8 cellular contexts compared by ENCODE assay signal in the genomic region with DNA sequence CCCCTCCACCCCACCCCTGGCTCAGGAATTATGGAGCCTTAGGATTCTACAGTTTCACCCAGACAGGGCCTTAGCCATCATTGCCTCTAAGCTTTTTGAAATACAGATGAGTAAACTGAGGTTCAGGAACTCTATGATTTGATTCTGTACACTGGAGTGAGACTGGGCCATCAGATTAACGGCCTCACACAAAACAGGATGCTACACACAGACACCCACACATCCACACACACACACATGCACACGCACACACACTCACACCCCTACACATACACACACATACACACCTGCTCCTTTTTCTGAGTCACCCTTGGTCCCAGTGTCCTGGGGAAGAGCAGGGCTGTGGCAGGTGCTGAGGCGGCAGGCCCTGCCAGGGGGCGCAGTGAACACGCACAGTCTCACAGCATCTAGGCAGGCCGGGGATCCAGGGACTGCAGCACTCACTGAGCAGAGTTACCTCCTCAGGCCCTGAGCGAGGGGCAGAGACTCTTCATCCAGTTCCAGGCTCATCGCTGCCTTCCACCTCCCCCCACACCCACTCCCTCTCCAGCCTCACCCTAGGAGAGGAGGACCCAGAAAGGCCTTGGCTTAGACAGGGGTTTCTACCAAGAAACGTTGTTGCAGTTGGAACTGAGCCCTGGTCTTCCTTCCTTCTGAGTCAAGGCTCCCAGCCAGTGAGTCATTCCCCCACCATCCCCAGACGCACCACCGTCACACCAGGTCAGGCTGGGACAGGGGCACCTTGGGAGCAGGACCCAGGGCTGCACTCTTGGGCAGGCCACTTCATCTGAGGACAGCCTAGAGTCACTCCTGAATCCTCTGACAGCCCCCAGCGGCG.
A peak's percentile ranks its signal among the peaks of the same experiment; 100 is the strongest.
DNase-seq lines count a peak whose midpoint lies in the region; ATAC-seq and TF ChIP-seq lines count a peak whose summit lies in the region.

No MANE protein-coding gene starts in this region.

- H3K4me2 ChIP-seq in OCI-LY7 (ENCODE audit: low read length): no peak overlapping the region

- CTCF ChIA-PET in OCI-LY7 (lab: Charles Lee; ENCODE audit: unreplicated experiment): interaction anchor here (0.6 kb wide), 1 partner anchor 35 kb away, joined by 3 read pairs; no protein-coding TSS in a partner anchor

- H3K27ac ChIP-seq in brain microvascular endothelial cell: peak overlapping the region; percentile 99
- H3K27ac ChIP-seq in layer of hippocampus (ENCODE audit: low read depth, low read length): peak overlapping the region; percentile 57
- no peak overlapping the region for H3K27ac ChIP-seq in upper lobe of right lung
- H3K27ac ChIP-seq in OCI-LY7 (ENCODE audit: low read depth, low read length, poor library complexity, severe bottlenecking): no peak overlapping the region

- intact Hi-C loops in upper lobe of right lung (cut with DNase I) (no loop called here), OCI-LY7 (cut with micrococcal nuclease; ENCODE audit: unreplicated experiment) (loop anchor here (5.0 kb wide), 1 partner anchor 605 kb away; no protein-coding TSS in a partner anchor)

- H3K4me1 ChIP-seq in upper lobe of right lung (peaks cover 4% of the 10 kb centered on the region), OCI-LY7 (ENCODE audit: insufficient read depth, low read length, poor library complexity, severe bottlenecking) (no peaks in the 10 kb centered on the region)

- H3K9me2 ChIP-seq in OCI-LY7 (ENCODE audit: insufficient read depth, low read length): no peaks in the 10 kb centered on the region

- no peaks in the 10 kb centered on the region for H4K20me1 ChIP-seq in OCI-LY7 (ENCODE audit: insufficient read depth, low read length)

- H3K36me3 ChIP-seq in brain microvascular endothelial cell (replicated peaks) (no peaks in the 10 kb centered on the region), upper lobe of right lung (no peaks in the 10 kb centered on the region), OCI-LY7 (ENCODE audit: insufficient read depth, low read length) (no peaks in the 10 kb centered on the region)

- DNase-seq in GM12865 (ENCODE audit: low read depth): peak; percentile 66
- DNase-seq in NCI-H1092 (lab: John Stamatoyannopoulos, UW): peak; percentile 65
- DNase-seq in brain microvascular endothelial cell: peak; percentile 98
- no peak for DNase-seq in upper lobe of right lung
- DNase-seq in OCI-LY7 (ENCODE audit: low spot score): no peak

- H3K9me3 ChIP-seq in upper lobe of right lung (no peaks in the 10 kb centered on the region), OCI-LY7 (ENCODE audit: low read length) (no peaks in the 10 kb centered on the region)

- H3K4me3 ChIP-seq in GM12865 (ENCODE audit: low read depth, low read length): no peak overlapping the region
- peak overlapping the region; percentile 58 for H3K4me3 ChIP-seq in brain microvascular endothelial cell (ENCODE audit: low read depth, low read length)
- no peak overlapping the region for H3K4me3 ChIP-seq in upper lobe of right lung
- no peak overlapping the region for H3K4me3 ChIP-seq in OCI-LY7 (ENCODE audit: low read depth, low read length, poor library complexity, severe bottlenecking)

- BruUV-seq in OCI-LY7 (replicated peaks; lab: Mats Ljungman, UMichigan): no TSS peak

- in situ Hi-C loops in brain microvascular endothelial cell (cut with HindIII; ENCODE audit: low pct_ligation_motif_present, low sequenced_read_pairs): no loop called here

- TF ChIP-seq CTCF in GM12865 (IDR thresholded peaks at IDR 0.05; ENCODE audit: insufficient read depth, low read depth, low read length, missing control alignments): peak; percentile 49
- TF ChIP-seq CTCF in brain microvascular endothelial cell (IDR thresholded peaks at IDR 0.05; ENCODE audit: low read depth, low read length, missing control alignments): peak; percentile 76
- no peak for TF ChIP-seq CTCF in upper lobe of right lung (IDR thresholded peaks at IDR 0.05)
- TF ChIP-seq CTCF in OCI-LY7 (conservative IDR thresholded peaks at IDR 0.05; ENCODE audit: low read length): no peak

- H3K79me2 ChIP-seq in OCI-LY7 (ENCODE audit: insufficient read depth, low read depth, low read length): no peaks in the 10 kb centered on the region

- H3K27me3 ChIP-seq in brain microvascular endothelial cell (replicated peaks): no peaks in the 10 kb centered on the region
- H3K27me3 ChIP-seq in layer of hippocampus (ENCODE audit: control insufficient read depth, insufficient read depth, low read length): no peaks in the 10 kb centered on the region
- no peaks in the 10 kb centered on the region for H3K27me3 ChIP-seq in upper lobe of right lung

- POLR2A ChIA-PET in OCI-LY7 (lab: Charles Lee): no interaction called here

- ATAC-seq in upper lobe of right lung: peak; percentile 24
- ATAC-seq in GM21390 (IDR thresholded peaks at IDR 0.05; ENCODE audit: unreplicated experiment): no peak
- ATAC-seq in HG03457 (IDR thresholded peaks at IDR 0.05; ENCODE audit: unreplicated experiment): no peak

- no peak overlapping the region for H2AFZ ChIP-seq in OCI-LY7 (ENCODE audit: low read length)

Comparison
In these comparisons a context has a peak if more than half of its experiments do, and no peak if none do; other contexts are left out.
1. DNase-seq: peak in GM12865 (single experiment), NCI-H1092 (single experiment) and brain microvascular endothelial cell (single experiment); none in upper lobe of right lung (single experiment) and OCI-LY7 (single experiment).
2. CTCF ChIP-seq: peak in GM12865 (single experiment) and brain microvascular endothelial cell (single experiment); none in upper lobe of right lung (single experiment) and OCI-LY7 (single experiment).
3. H3K27ac ChIP-seq: peak in brain microvascular endothelial cell (single experiment) and layer of hippocampus (single experiment); none in upper lobe of right lung (single experiment) and OCI-LY7 (single experiment).